In genomic region chr11:910044-910588, GRCh38 we compare ENCODE assay signal across 8 cellular contexts. TPM values are rescaled to one million over a fixed set of nuclear protein-coding genes. Genes with fewer than 3 reads are reported as not detected.
A peak's percentile ranks its signal among the peaks of the same experiment; 100 is the strongest.
DNase-seq lines count a peak whose midpoint lies in the region; ATAC-seq, FAIRE-seq and TF ChIP-seq lines count a peak whose summit lies in the region.

No MANE protein-coding gene starts in this region.

- peak overlapping the region in 7 of 8 donors; percentile 90 to 97 (median 94) for H3K27ac ChIP-seq in spleen

- TF ChIP-seq POLR2A in GM12892 (IDR thresholded peaks at IDR 0.05; ENCODE audit: low read depth, low read length): no peak
- no peak for TF ChIP-seq POLR2A in spleen (IDR thresholded peaks at IDR 0.05)

- FAIRE-seq in GM12892 (lab: Jason Lieb, UNC): no peak

- peaks cover 5 to 64% (median 38%) of the 10 kb centered on the region in 6 donors for H3K4me1 ChIP-seq in spleen

- H3K27me3 ChIP-seq in spleen (replicated peaks in 1 of 7): no peaks in the 10 kb centered on the region

- ATAC-seq in HG03159 (IDR thresholded peaks at IDR 0.05; ENCODE audit: unreplicated experiment): peak; percentile 6
- ATAC-seq in left ventricle myocardium superior: peak; percentile 2
- no peak for ATAC-seq in HG03571 (IDR thresholded peaks at IDR 0.05; ENCODE audit: unreplicated experiment)

- DNase-seq in GM12892 (ENCODE audit: insufficient read length): peak; percentile 62
- peak; percentile 63 for DNase-seq in activated CD8-positive, alpha-beta memory T cell treated with anti-CD3 and anti-CD28 coated beads for 24 hours
- no peak for DNase-seq in left ventricle myocardium superior
- no peak for DNase-seq in spleen
- DNase-seq in SHP77 (lab: John Stamatoyannopoulos, UW): no peak
- no peak for DNase-seq in GM13976 (ENCODE audit: low spot score)

- intact Hi-C loops in left ventricle myocardium superior (cut with micrococcal nuclease): no loop called here
- intact Hi-C loops in spleen (cut with DNase I; ENCODE audit: low total_unique reads): no loop called here

- 2 to 4% (median 3%) methylated on average over 29 to 38 of the region's 38 CpGs for WGBS in spleen, 5 donors

- peaks cover 0 to 41% (median 0%) of the 10 kb centered on the region in 6 donors for H3K36me3 ChIP-seq in spleen

- in situ Hi-C loops in GM13976 (cut with MboI; ENCODE audit: low sequenced_read_pairs, unreplicated experiment): no loop called here

- H3K4me3 ChIP-seq in spleen: peak overlapping the region; percentile 78 to 98 (median 86)

- no peaks in the 10 kb centered on the region for H3K9me3 ChIP-seq in spleen

- no peak for TF ChIP-seq CTCF in spleen (IDR thresholded peaks at IDR 0.05 in 8 of 11, conservative IDR thresholded peaks at IDR 0.05 in 3 of 11)
- TF ChIP-seq CTCF in GM13976 (IDR thresholded peaks at IDR 0.05; ENCODE audit: borderline replicate concordance, control extremely low read depth, extremely low read depth, insufficient read depth, missing control alignments): no peak

RNA-seq across cellular contexts. Expression of gene CHID1, which starts 0.5 kb away (rescaled TPM):
- polyA plus RNA-seq in GM12892 (2012; ENCODE audit: missing spikeins): 30.8 TPM
- total RNA-seq in left ventricle myocardium superior (53.0 TPM), spleen (100 to 1,000 TPM in 6 of 7 donors, 10 to 100 TPM in 1; 82.2 to 218 (median 121) TPM)
- polyA plus RNA-seq in spleen: 10 to 100 TPM; 37.2 to 63.2 (median 39.3) TPM

RNA-seq across cellular contexts. Expression of gene AP2A2, which starts 15.6 kb away (rescaled TPM):
- 20.5 TPM for polyA plus RNA-seq in GM12892 (2012; ENCODE audit: missing spikeins)
- 42.6 TPM for total RNA-seq in left ventricle myocardium superior
- total RNA-seq in spleen: 100 to 1,000 TPM; 139 to 321 (median 170) TPM
- polyA plus RNA-seq in spleen: 100 to 1,000 TPM in 1 of 3 donors, 10 to 100 TPM in 2; 32.7 to 102 (median 34.1) TPM

Comparison
In these comparisons a context has a peak if more than half of its experiments do, and no peak if none do; other contexts are left out.
1. DNase-seq: peak in GM12892 (single experiment) and activated CD8-positive, alpha-beta memory T cell treated with anti-CD3 and anti-CD28 coated beads for 24 hours (single experiment); none in left ventricle myocardium superior (single experiment), spleen (single experiment), SHP77 (0 of 2) and GM13976 (single experiment).